Comparison of ENCODE assay signal across 8 cellular contexts in genomic region chr17:4903051-4903818, GRCh38. TPM values are rescaled to one million over a fixed set of nuclear protein-coding genes. Genes with fewer than 3 reads are reported as not detected.
DNase-seq lines count a peak whose midpoint lies in the region; ATAC-seq and TF ChIP-seq lines count a peak whose summit lies in the region.

CHRNE (minus strand) TSS chr17:4903098; CDS start chr17:4903063, 35 bp downstream.

- no peaks in the 10 kb centered on the region for H4K20me1 ChIP-seq in PC-3 (ENCODE audit: low read length)

- H3K4me3 Mint-ChIP-seq in Caco-2 (ENCODE audit: unreplicated experiment): no peak within 1 kb of the TSS
- peak within 1 kb of the TSS in 1 of 3 experiments; percentile 20 for H3K4me3 Mint-ChIP-seq in nephron
- peak within 1 kb of the TSS; percentile 53 to 71 for H3K4me3 Mint-ChIP-seq in stimulated activated naive CD8-positive, alpha-beta T cell treated with anti-CD3 and anti-CD28 coated beads, Interleukin-15, amount 100 ng/mL, for 72 hours

- peaks cover 3% of the 10 kb centered on the region; the same call in 1 of the 2 replicates for H3K4me1 ChIP-seq in Caco-2
- peaks cover 10% of the 10 kb centered on the region for H3K4me1 ChIP-seq in PC-3 (ENCODE audit: insufficient read depth, low read length)

- H3K4me1 Mint-ChIP-seq in Caco-2 (ENCODE audit: low read depth, unreplicated experiment) (peaks cover 10% of the 10 kb centered on the region), nephron (peaks cover 15% of the 10 kb centered on the region)
- H3K4me1 Mint-ChIP-seq in stimulated activated naive CD8-positive, alpha-beta T cell treated with anti-CD3 and anti-CD28 coated beads, Interleukin-15, amount 100 ng/mL, for 72 hours: peaks cover 52% of the 10 kb centered on the region

- no peak within 1 kb of the TSS for H3K9ac ChIP-seq in PC-3 (ENCODE audit: low read length)

- no peaks in the 10 kb centered on the region for H3K36me3 ChIP-seq in Caco-2 (ENCODE audit: control insufficient read depth, insufficient read depth, low read length)
- no peaks in the 10 kb centered on the region for H3K36me3 ChIP-seq in PC-3 (ENCODE audit: low read depth, low read length)

- H3K27me3 ChIP-seq in Caco-2 (replicated peaks; ENCODE audit: control insufficient read depth, insufficient read depth, low read length) (no peaks in the 10 kb centered on the region), PC-3 (ENCODE audit: low read length) (no peaks in the 10 kb centered on the region)

- no TSS peak for BruUV-seq in Caco-2 (replicated peaks; lab: Mats Ljungman, UMichigan)
- BruUV-seq in PC-3 (replicated peaks; lab: Mats Ljungman, UMichigan): no TSS peak

- H3K9me2 ChIP-seq in PC-3 (replicated peaks; ENCODE audit: low read length): no peaks in the 10 kb centered on the region

- DNase-seq in Caco-2 (peak; percentile 70 to 78), HUDEP-2 (lab: John Stamatoyannopoulos, UW; ENCODE audit: unreplicated experiment in 76 of 76) (peak in 69 of 76 experiments; percentile 23 to 79 (median 55)), PC-3 (peak; percentile 84), erythroblast (lab: John Stamatoyannopoulos, UW) (peak; percentile 81 to 89)
- peak; percentile 67 for DNase-seq in activated T-cell treated with anti-CD3 and anti-CD28 coated beads, Interleukin-2, amount 50 U/mL, for 1 hour
- DNase-seq in stimulated activated naive CD8-positive, alpha-beta T cell treated with anti-CD3 and anti-CD28 coated beads, Interleukin-15, amount 100 ng/mL, for 72 hours: peak; percentile 70 to 75

- intact Hi-C loops in Caco-2 (cut with micrococcal nuclease; ENCODE audit: unreplicated experiment): no loop called here
- intact Hi-C loops in PC-3 (cut with micrococcal nuclease): loop anchor here (1.0 kb wide), 1 partner anchor 116 kb away; no protein-coding TSS in a partner anchor

- CTCF ChIA-PET in Caco-2 (lab: Charles Lee): interaction anchor here (0.6 kb wide), 2 partner anchors 11 to 14 kb away, joined by 3 to 6 read pairs; no protein-coding TSS in a partner anchor
- CTCF ChIA-PET in PC-3 (lab: Charles Lee): interaction anchor here (0.6 to 1.0 kb wide), 3 partner anchors 54 to 195 kb away, joined by 3 read pairs; partner anchors contain the start of gene PSMB6

- H3K27ac ChIP-seq in PC-3 (ENCODE audit: low read length): no peak within 1 kb of the TSS

- ATAC-seq in PC-3: peak; percentile 78
- ATAC-seq in stimulated activated naive CD8-positive, alpha-beta T cell treated with anti-CD3 and anti-CD28 coated beads, Interleukin-15, amount 100 ng/mL, for 72 hours: peak; percentile 55
- ATAC-seq in GM19467 (IDR thresholded peaks at IDR 0.05; ENCODE audit: unreplicated experiment): no peak

- no peak within 1 kb of the TSS for H3K4me3 ChIP-seq in Caco-2 (ENCODE audit: low read depth, low read length)
- H3K4me3 ChIP-seq in PC-3 (ENCODE audit: low read length): peak within 1 kb of the TSS; percentile 40; the same call in 1 of the 2 replicates

- no peaks in the 10 kb centered on the region for H3K9me3 ChIP-seq in Caco-2
- H3K9me3 ChIP-seq in PC-3 (ENCODE audit: low read length): no peaks in the 10 kb centered on the region

- no peaks in the 10 kb centered on the region for H3F3A ChIP-seq in PC-3 (ENCODE audit: low read length, unreplicated experiment)

- TF ChIP-seq POLR2A in erythroblast (IDR thresholded peaks at IDR 0.05; ENCODE audit: low read length): no peak

- H3K27me3 Mint-ChIP-seq in Caco-2 (ENCODE audit: insufficient read depth, unreplicated experiment) (no peaks in the 10 kb centered on the region), nephron (ENCODE audit: low read depth) (no peaks in the 10 kb centered on the region)
- no peaks in the 10 kb centered on the region for H3K27me3 Mint-ChIP-seq in stimulated activated naive CD8-positive, alpha-beta T cell treated with anti-CD3 and anti-CD28 coated beads, Interleukin-15, amount 100 ng/mL, for 72 hours

- no peaks in the 10 kb centered on the region for H3K79me2 ChIP-seq in PC-3 (ENCODE audit: low read length)

- peak; percentile 33 to 51 for TF ChIP-seq CTCF in Caco-2 (IDR thresholded peaks at IDR 0.05; ENCODE audit: insufficient read depth in 1 of 2, low read depth in 1 of 2, low read length in 1 of 2, severe bottlenecking in 1 of 2, unreplicated experiment in 1 of 2)
- TF ChIP-seq CTCF in PC-3 (conservative IDR thresholded peaks at IDR 0.05; ENCODE audit: low read depth, low read length): peak; percentile 70
- TF ChIP-seq CTCF in nephron (IDR thresholded peaks at IDR 0.05; ENCODE audit: unreplicated experiment in 3 of 3): peak; percentile 74 to 80 (median 75)

- H3K9me3 Mint-ChIP-seq in Caco-2 (ENCODE audit: unreplicated experiment) (no peaks in the 10 kb centered on the region), nephron (no peaks in the 10 kb centered on the region)
- no peaks in the 10 kb centered on the region for H3K9me3 Mint-ChIP-seq in stimulated activated naive CD8-positive, alpha-beta T cell treated with anti-CD3 and anti-CD28 coated beads, Interleukin-15, amount 100 ng/mL, for 72 hours

- peak within 1 kb of the TSS; percentile 77 for H3K4me2 ChIP-seq in PC-3 (ENCODE audit: low read length)

- peaks cover 20% of the 10 kb centered on the region for H3K36me3 Mint-ChIP-seq in Caco-2 (ENCODE audit: insufficient read depth, unreplicated experiment)
- peaks cover 6% of the 10 kb centered on the region for H3K36me3 Mint-ChIP-seq in nephron (ENCODE audit: low read depth)

- no peak within 1 kb of the TSS for H3K27ac Mint-ChIP-seq in Caco-2 (ENCODE audit: unreplicated experiment)
- peak within 1 kb of the TSS; percentile 10 to 41 (median 12) for H3K27ac Mint-ChIP-seq in nephron
- peak within 1 kb of the TSS; percentile 2 to 51 for H3K27ac Mint-ChIP-seq in stimulated activated naive CD8-positive, alpha-beta T cell treated with anti-CD3 and anti-CD28 coated beads, Interleukin-15, amount 100 ng/mL, for 72 hours

- peak within 1 kb of the TSS; percentile 48; the same call in 1 of the 2 replicates for H2AFZ ChIP-seq in PC-3 (ENCODE audit: low read length)

- POLR2A ChIA-PET in Caco-2 (lab: Charles Lee): no interaction called here
- POLR2A ChIA-PET in PC-3 (lab: Charles Lee; ENCODE audit: unreplicated experiment): interaction anchor here (0.6 kb wide), 1 partner anchor 37 kb away, joined by 3 read pairs; the partner anchor contains the start of genes RNF167 and SLC25A11

RNA-seq across cellular contexts. Expression of gene CHRNE, which starts in this region (rescaled TPM):
- not detected in 2 replicates for total RNA-seq in Caco-2 (2022)
- 0.11 TPM in 1 of 2 replicates, not detected in the other for total RNA-seq in PC-3 (2014; rRNA removed)

Comparison
In these comparisons a context has a peak if more than half of its experiments do, and no peak if none do; other contexts are left out.
1. Peak in DNase-seq in Caco-2; RNA of the gene not detected or under 1 TPM.
2. Peak in DNase-seq, ATAC-seq, H3K4me3 ChIP-seq and H3K4me2 ChIP-seq in PC-3; RNA of the gene not detected or under 1 TPM.